Comparison of ENCODE assay signal across 3 cellular contexts in the genomic region with DNA sequence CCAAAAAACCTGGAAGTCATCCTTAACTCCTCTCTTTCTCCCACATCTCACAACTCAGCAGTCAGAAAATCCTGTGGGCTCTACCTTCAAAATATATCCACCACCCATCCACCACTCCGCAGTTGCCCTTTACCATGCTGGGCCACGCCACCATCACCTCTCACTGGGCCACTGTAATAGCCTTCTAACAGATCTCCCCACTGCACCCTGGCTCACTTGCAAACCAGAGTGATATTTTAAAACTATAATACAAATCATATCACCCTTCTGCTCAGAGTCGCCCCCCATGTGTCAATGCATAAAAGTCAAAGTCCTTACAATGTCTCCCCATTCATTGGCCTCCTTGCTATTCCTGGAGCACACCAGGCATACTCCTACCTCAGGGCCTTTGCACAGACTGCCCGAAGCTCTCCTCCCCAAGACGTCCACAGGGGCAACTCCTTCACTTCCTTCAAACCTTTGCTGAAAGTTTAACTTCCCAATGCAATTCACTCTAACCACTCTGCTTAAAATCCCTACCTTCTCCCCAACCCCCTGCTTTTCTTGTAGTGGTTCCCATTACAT.
TF ChIP-seq lines count a peak whose summit lies in the region.

No MANE protein-coding gene starts in this region.

TF ChIP-seq in liver, 16 proteins besides CTCF, POLR2A, EP300 and RAD21:
- TF ChIP-seq YY1 (IDR thresholded peaks at IDR 0.05) = no peak
- no peak for TF ChIP-seq GABPA (IDR thresholded peaks at IDR 0.05 in 1 of 2, conservative IDR thresholded peaks at IDR 0.05 in 1 of 2)
- TF ChIP-seq, protein P1, sequence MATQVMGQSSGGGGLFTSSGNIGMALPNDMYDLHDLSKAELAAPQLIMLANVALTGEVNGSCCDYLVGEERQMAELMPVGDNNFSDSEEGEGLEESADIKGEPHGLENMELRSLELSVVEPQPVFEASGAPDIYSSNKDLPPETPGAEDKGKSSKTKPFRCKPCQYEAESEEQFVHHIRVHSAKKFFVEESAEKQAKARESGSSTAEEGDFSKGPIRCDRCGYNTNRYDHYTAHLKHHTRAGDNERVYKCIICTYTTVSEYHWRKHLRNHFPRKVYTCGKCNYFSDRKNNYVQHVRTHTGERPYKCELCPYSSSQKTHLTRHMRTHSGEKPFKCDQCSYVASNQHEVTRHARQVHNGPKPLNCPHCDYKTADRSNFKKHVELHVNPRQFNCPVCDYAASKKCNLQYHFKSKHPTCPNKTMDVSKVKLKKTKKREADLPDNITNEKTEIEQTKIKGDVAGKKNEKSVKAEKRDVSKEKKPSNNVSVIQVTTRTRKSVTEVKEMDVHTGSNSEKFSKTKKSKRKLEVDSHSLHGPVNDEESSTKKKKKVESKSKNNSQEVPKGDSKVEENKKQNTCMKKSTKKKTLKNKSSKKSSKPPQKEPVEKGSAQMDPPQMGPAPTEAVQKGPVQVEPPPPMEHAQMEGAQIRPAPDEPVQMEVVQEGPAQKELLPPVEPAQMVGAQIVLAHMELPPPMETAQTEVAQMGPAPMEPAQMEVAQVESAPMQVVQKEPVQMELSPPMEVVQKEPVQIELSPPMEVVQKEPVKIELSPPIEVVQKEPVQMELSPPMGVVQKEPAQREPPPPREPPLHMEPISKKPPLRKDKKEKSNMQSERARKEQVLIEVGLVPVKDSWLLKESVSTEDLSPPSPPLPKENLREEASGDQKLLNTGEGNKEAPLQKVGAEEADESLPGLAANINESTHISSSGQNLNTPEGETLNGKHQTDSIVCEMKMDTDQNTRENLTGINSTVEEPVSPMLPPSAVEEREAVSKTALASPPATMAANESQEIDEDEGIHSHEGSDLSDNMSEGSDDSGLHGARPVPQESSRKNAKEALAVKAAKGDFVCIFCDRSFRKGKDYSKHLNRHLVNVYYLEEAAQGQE (IDR thresholded peaks at IDR 0.05) = no peak
- no peak for TF ChIP-seq TAF1 (conservative IDR thresholded peaks at IDR 0.05)
- TF ChIP-seq EGR1 (IDR thresholded peaks at IDR 0.05; ENCODE audit: low read depth in 2 of 2) = no peak
- TF ChIP-seq RXRA (IDR thresholded peaks at IDR 0.05) = no peak
- TF ChIP-seq JUND (IDR thresholded peaks at IDR 0.05) = no peak

TF ChIP-seq in HepG2, 621 proteins besides CTCF, POLR2A, EP300 and RAD21:
- TF ChIP-seq ZNF678 (CRISPR knock-in tag; IDR thresholded peaks at IDR 0.05) = no peak
- TF ChIP-seq ESRRA (CRISPR knock-in tag; IDR thresholded peaks at IDR 0.05; ENCODE audit: low read depth) = no peak
- no peak for TF ChIP-seq ZNF138 (CRISPR knock-in tag; IDR thresholded peaks at IDR 0.05; ENCODE audit: low read depth)
- no peak for TF ChIP-seq PAX8 (CRISPR knock-in tag; IDR thresholded peaks at IDR 0.05; ENCODE audit: borderline replicate concordance)
- no peak for TF ChIP-seq MTERF4 (CRISPR knock-in tag; IDR thresholded peaks at IDR 0.05)
- no peak for TF ChIP-seq HDAC6 (IDR thresholded peaks at IDR 0.05; ENCODE audit: low read depth, low read length)
- no peak for TF ChIP-seq ZC3H13 (CRISPR knock-in tag; IDR thresholded peaks at IDR 0.05)
- no peak for TF ChIP-seq ATF2 (CRISPR knock-in tag; IDR thresholded peaks at IDR 0.05)
- TF ChIP-seq FOSL1 (CRISPR knock-in tag; IDR thresholded peaks at IDR 0.05; ENCODE audit: borderline replicate concordance) = no peak
- TF ChIP-seq KAT8 (CRISPR knock-in tag; IDR thresholded peaks at IDR 0.05) = no peak
- TF ChIP-seq, protein P2, sequence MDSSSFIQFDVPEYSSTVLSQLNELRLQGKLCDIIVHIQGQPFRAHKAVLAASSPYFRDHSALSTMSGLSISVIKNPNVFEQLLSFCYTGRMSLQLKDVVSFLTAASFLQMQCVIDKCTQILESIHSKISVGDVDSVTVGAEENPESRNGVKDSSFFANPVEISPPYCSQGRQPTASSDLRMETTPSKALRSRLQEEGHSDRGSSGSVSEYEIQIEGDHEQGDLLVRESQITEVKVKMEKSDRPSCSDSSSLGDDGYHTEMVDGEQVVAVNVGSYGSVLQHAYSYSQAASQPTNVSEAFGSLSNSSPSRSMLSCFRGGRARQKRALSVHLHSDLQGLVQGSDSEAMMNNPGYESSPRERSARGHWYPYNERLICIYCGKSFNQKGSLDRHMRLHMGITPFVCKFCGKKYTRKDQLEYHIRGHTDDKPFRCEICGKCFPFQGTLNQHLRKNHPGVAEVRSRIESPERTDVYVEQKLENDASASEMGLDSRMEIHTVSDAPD (CRISPR knock-in tag; IDR thresholded peaks at IDR 0.05) = no peak
- TF ChIP-seq SKI (IDR thresholded peaks at IDR 0.05; ENCODE audit: partially characterized antibody) = no peak
- TF ChIP-seq JDP2 (CRISPR knock-in tag; IDR thresholded peaks at IDR 0.05; ENCODE audit: borderline replicate concordance) = no peak
- no peak for TF ChIP-seq ZNF710 (CRISPR knock-in tag; IDR thresholded peaks at IDR 0.05; ENCODE audit: borderline replicate concordance)
- no peak for TF ChIP-seq NR2C2 (CRISPR knock-in tag; IDR thresholded peaks at IDR 0.05; ENCODE audit: borderline replicate concordance)
- no peak for TF ChIP-seq RFX3 (CRISPR knock-in tag; IDR thresholded peaks at IDR 0.05)
- no peak for TF ChIP-seq EEA1 (CRISPR knock-in tag; IDR thresholded peaks at IDR 0.05; ENCODE audit: borderline replicate concordance)

TF ChIP-seq in K562, 482 proteins besides CTCF, POLR2A, EP300 and RAD21 (continues in another document):
- TF ChIP-seq CHD4 (IDR thresholded peaks at IDR 0.05; ENCODE audit: insufficient read depth, insufficient replicate concordance, low read depth, low read length, poor library complexity, severe bottlenecking) (peak; percentile 65), SMARCB1 (IDR thresholded peaks at IDR 0.05; ENCODE audit: insufficient read length, low read depth) (no peak), ETV1 (tag; conservative IDR thresholded peaks at IDR 0.05; ENCODE audit: low read depth) (no peak), FOS (IDR thresholded peaks at IDR 0.05; ENCODE audit: extremely low read depth, insufficient read length) (no peak), ELK3 (CRISPR knock-in tag; IDR thresholded peaks at IDR 0.05) (no peak), SMARCA5 (IDR thresholded peaks at IDR 0.05) (peak; percentile 94), RBM25 (IDR thresholded peaks at IDR 0.05; ENCODE audit: low read depth, low read length, severe bottlenecking) (peak; percentile 96), HDAC1 (IDR thresholded peaks at IDR 0.05) (peak in 1 of 2 experiments; percentile 48; a peak in 1 of 4 replicates), EHMT2 (IDR thresholded peaks at IDR 0.05) (peak; percentile 9; the same call in 1 of the 2 replicates), FOSL1 (tag; conservative IDR thresholded peaks at IDR 0.05) (0 out of 2 replicates have a peak, but pooled peaks have one; percentile 11), MAZ (CRISPR knock-in tag; conservative IDR thresholded peaks at IDR 0.05 in 1 of 2, IDR thresholded peaks at IDR 0.05 in 1 of 2) (0 out of 4 replicates have a peak, but pooled peaks of 1 of the 2 experiments have one; percentile 1), MTA3 (IDR thresholded peaks at IDR 0.05; ENCODE audit: borderline replicate concordance) (no peak), CBX1 (IDR thresholded peaks at IDR 0.05; ENCODE audit: low read depth) (peak; percentile 55; the same call in 1 of the 2 replicates), TARDBP (IDR thresholded peaks at IDR 0.05) (0 out of 2 replicates have a peak, but pooled peaks have one; percentile 1), EP400 (IDR thresholded peaks at IDR 0.05) (0 out of 2 replicates have a peak, but pooled peaks have one; percentile 0), FOXK1 (CRISPR knock-in tag; IDR thresholded peaks at IDR 0.05; ENCODE audit: borderline replicate concordance) (0 out of 2 replicates have a peak, but pooled peaks have one; percentile 40), FUS (optimal IDR thresholded peaks at IDR 0.05; ENCODE audit: low read depth, low read length) (no peak), NR2C2 (CRISPR knock-in tag; IDR thresholded peaks at IDR 0.05) (no peak), NR2C2 (tag; IDR thresholded peaks at IDR 0.05) (0 out of 2 replicates have a peak, but pooled peaks have one; percentile 12), ZNF263 (CRISPR knock-in tag; IDR thresholded peaks at IDR 0.05; ENCODE audit: borderline replicate concordance) (no peak), CCNT2 (IDR thresholded peaks at IDR 0.05; ENCODE audit: borderline replicate concordance, extremely low read depth, insufficient read length, low read depth, low read length) (peak; percentile 28), MXI1 (IDR thresholded peaks at IDR 0.05; ENCODE audit: low read depth, low read length) (no peak), BHLHE40 (IDR thresholded peaks at IDR 0.05; ENCODE audit: low read length) (no peak), ZBTB40 (IDR thresholded peaks at IDR 0.05) (0 out of 2 replicates have a peak, but pooled peaks have one; percentile 12), ZBTB40 (CRISPR knock-in tag; IDR thresholded peaks at IDR 0.05) (no peak), ELF2 (CRISPR knock-in tag; IDR thresholded peaks at IDR 0.05) (no peak)
- TF ChIP-seq, protein P3, sequence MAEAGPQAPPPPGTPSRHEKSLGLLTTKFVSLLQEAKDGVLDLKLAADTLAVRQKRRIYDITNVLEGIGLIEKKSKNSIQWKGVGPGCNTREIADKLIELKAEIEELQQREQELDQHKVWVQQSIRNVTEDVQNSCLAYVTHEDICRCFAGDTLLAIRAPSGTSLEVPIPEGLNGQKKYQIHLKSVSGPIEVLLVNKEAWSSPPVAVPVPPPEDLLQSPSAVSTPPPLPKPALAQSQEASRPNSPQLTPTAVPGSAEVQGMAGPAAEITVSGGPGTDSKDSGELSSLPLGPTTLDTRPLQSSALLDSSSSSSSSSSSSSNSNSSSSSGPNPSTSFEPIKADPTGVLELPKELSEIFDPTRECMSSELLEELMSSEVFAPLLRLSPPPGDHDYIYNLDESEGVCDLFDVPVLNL (CRISPR knock-in tag; IDR thresholded peaks at IDR 0.05; ENCODE audit: low read depth) = no peak
- TF ChIP-seq, protein P4, sequence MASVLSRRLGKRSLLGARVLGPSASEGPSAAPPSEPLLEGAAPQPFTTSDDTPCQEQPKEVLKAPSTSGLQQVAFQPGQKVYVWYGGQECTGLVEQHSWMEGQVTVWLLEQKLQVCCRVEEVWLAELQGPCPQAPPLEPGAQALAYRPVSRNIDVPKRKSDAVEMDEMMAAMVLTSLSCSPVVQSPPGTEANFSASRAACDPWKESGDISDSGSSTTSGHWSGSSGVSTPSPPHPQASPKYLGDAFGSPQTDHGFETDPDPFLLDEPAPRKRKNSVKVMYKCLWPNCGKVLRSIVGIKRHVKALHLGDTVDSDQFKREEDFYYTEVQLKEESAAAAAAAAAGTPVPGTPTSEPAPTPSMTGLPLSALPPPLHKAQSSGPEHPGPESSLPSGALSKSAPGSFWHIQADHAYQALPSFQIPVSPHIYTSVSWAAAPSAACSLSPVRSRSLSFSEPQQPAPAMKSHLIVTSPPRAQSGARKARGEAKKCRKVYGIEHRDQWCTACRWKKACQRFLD (CRISPR knock-in tag; IDR thresholded peaks at IDR 0.05) = peak; percentile 19; the same call in 1 of the 2 replicates
